8 cellular contexts compared by ENCODE assay signal in the genomic region with DNA sequence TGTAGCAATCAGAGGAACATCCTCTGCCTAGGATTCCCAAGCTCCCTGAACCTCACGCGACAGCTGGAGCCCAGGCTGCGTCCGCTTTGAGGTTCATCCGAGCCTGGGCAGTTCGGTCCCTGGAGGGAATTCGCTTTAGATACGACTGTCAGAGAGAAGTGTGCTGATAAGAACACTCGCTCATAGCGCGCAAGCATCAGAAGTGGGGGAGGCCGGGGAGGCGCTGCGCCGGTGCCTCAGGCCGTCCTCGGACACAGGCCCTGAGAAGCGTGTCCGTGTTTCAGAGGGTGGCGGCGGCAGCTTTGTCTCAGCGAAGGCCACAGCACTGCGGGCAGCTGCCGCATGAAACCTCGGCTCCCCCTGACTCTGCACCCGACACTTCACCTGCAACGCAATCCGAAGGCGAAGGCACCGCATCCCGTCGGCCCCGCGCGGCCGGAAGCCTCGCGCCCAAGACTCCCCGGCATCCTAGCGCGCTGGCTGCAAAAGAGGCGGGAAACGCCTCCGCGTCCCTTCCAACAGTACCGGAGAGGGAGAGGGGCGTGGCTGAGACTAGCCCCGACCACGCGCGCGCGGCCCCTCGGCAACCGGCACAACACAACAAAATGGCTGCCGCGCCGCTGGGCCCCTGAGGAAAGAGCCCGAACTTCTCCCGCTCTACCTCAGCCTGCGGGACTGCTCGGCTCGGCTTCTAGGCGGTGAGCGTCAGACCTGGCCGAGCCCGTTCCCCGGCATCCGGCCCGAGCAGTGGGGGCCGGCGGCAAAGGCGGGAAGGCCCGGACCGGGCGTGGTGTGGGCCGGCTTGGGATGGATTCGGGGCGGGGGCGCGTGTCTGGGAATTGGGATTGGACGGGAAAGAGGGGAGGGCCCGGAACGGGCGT. TPM values are rescaled to one million over a fixed set of nuclear protein-coding genes. Genes with fewer than 3 reads are reported as not detected.
DNase-seq lines count a peak whose midpoint lies in the region; ATAC-seq and TF ChIP-seq lines count a peak whose summit lies in the region.

Gene CNTRL (plus strand): TSS at position 586 of the 881 bp plus-strand sequence. CDS start 13,372 bp downstream, outside the sequence.

- peak within 1 kb of the TSS; percentile 86 for H3K27ac ChIP-seq in mammary epithelial cell (ENCODE audit: insufficient read depth, low read depth, low read length)

- no peaks in the 10 kb centered on the region for H4K20me1 ChIP-seq in mammary epithelial cell (ENCODE audit: insufficient read depth, low read length)

- 1% methylated on average over 40 of the region's 85 CpGs for WGBS in mammary epithelial cell (ENCODE audit: low coverage, missing lambda C conversion rate)

- in situ Hi-C loops in mammary epithelial cell (cut with MboI; ENCODE audit: low sequenced_read_pairs in 2 of 2): loop anchor here in 1 of 2 donors (25.0 kb wide), 1 partner anchor 312 kb away; no protein-coding TSS in a partner anchor

- H3K36me3 ChIP-seq in mammary epithelial cell (ENCODE audit: insufficient read depth, low read length): no peaks in the 10 kb centered on the region

- peaks cover 28% of the 10 kb centered on the region for H3K4me1 ChIP-seq in mammary epithelial cell (ENCODE audit: insufficient read depth, low read length)

- dilution Hi-C loops in mammary epithelial cell (cut with HindIII; ENCODE audit: low sequenced_read_pairs): no loop called here

- CTCF ChIA-PET in WTC11 (lab: Charles Lee) (interaction anchor here (1.0 to 2.1 kb wide), 5 partner anchors 15 to 94 kb away, joined by 3 to 8 read pairs (median 3); no protein-coding TSS in a partner anchor), mammary epithelial cell (lab: Charles Lee; ENCODE audit: low non-redundant PET) (no interaction called here)

- H2AFZ ChIP-seq in mammary epithelial cell (ENCODE audit: low read depth, low read length): peak within 1 kb of the TSS; percentile 92

- H3K27me3 Mint-ChIP-seq in WTC11 (ENCODE audit: low read depth) (peaks cover 74% of the 10 kb centered on the region), immature natural killer cell (ENCODE audit: low read depth in 3 of 3) (peaks cover 0 to 13% (median 0%) of the 10 kb centered on the region in 3 donors)

- H3K9me3 Mint-ChIP-seq in WTC11 (no peaks in the 10 kb centered on the region), immature natural killer cell (peaks cover 0 to 1% (median 0%) of the 10 kb centered on the region in 6 donors)

- H3K79me2 ChIP-seq in mammary epithelial cell (ENCODE audit: insufficient read depth, low read length): peaks cover 5% of the 10 kb centered on the region

- peak within 1 kb of the TSS; percentile 91 for H3K27ac Mint-ChIP-seq in WTC11
- peak within 1 kb of the TSS; percentile 83 to 99 (median 96) for H3K27ac Mint-ChIP-seq in immature natural killer cell

- no peaks in the 10 kb centered on the region for H3K9me3 ChIP-seq in mammary epithelial cell (replicated peaks; ENCODE audit: insufficient read depth, low read length)

- peak within 1 kb of the TSS; percentile 90 for H3K4me3 Mint-ChIP-seq in WTC11
- peak within 1 kb of the TSS; percentile 91 to 100 (median 95) for H3K4me3 Mint-ChIP-seq in immature natural killer cell

- H3K4me3 ChIP-seq in mammary epithelial cell (replicated peaks in 1 of 3; ENCODE audit: insufficient read depth in 1 of 3, low read depth in 2 of 3, low read length in 3 of 3): peak within 1 kb of the TSS; percentile 57 to 92 (median 69)

- no peak for TF ChIP-seq CTCF in WTC11 (IDR thresholded peaks at IDR 0.05)
- no peak for TF ChIP-seq CTCF in mammary epithelial cell (conservative IDR thresholded peaks at IDR 0.05 in 1 of 2, IDR thresholded peaks at IDR 0.05 in 1 of 2; ENCODE audit: extremely low read depth in 1 of 2, insufficient read depth in 1 of 2, low read depth in 1 of 2, low read length in 2 of 2)

- POLR2A ChIA-PET in WTC11 (lab: Charles Lee): interaction anchor here (0.9 kb wide), 1 partner anchor 281 kb away, joined by 3 read pairs; the partner anchor contains the start of gene FBXW2

- ATAC-seq in GM19023 (IDR thresholded peaks at IDR 0.05; ENCODE audit: unreplicated experiment): peak; percentile 73
- peak; percentile 66 for ATAC-seq in HG03280 (IDR thresholded peaks at IDR 0.05; ENCODE audit: unreplicated experiment)
- ATAC-seq in WTC11: peak; percentile 81

- H3K36me3 Mint-ChIP-seq in WTC11: no peaks in the 10 kb centered on the region
- H3K36me3 Mint-ChIP-seq in immature natural killer cell: no peaks in the 10 kb centered on the region

- TSS peak; percentile 60 for BruUV-seq in mammary epithelial cell (replicated peaks; lab: Mats Ljungman, UMichigan)

- DNase-seq in AG08396 (ENCODE audit: low spot score): peak; percentile 89
- peak; percentile 94 for DNase-seq in NCI-H345 (lab: John Stamatoyannopoulos, UW)
- DNase-seq in WTC11 (ENCODE audit: low spot score): peak; percentile 88
- DNase-seq in mammary epithelial cell: peak; percentile 89
- DNase-seq in immature natural killer cell: peak; percentile 77 to 84 (median 80)
- DNase-seq in smooth muscle cell of the brain vasculature (ENCODE audit: low read depth, low spot score): peak; percentile 53

- peak within 1 kb of the TSS; percentile 95 for H3K4me2 ChIP-seq in mammary epithelial cell (ENCODE audit: insufficient read depth, low read depth, low read length)

- H3K27me3 ChIP-seq in mammary epithelial cell (ENCODE audit: insufficient read depth, low read length): no peaks in the 10 kb centered on the region

- peaks cover 23% of the 10 kb centered on the region for H3K4me1 Mint-ChIP-seq in WTC11
- peaks cover 47 to 54% of the 10 kb centered on the region in 2 donors for H3K4me1 Mint-ChIP-seq in immature natural killer cell

- H3K9ac ChIP-seq in mammary epithelial cell (ENCODE audit: insufficient read depth, low read length): peak within 1 kb of the TSS; percentile 75

- intact Hi-C loops in mammary epithelial cell (cut with micrococcal nuclease): loop anchor here (1.0 to 10.0 kb wide), 6 partner anchors 47 to 457 kb away; partner anchors contain the start of gene PHF19

TF ChIP-seq in WTC11, 78 proteins besides CTCF, POLR2A, EP300 and RAD21 (continues in another document):
- TF ChIP-seq, protein P1, sequence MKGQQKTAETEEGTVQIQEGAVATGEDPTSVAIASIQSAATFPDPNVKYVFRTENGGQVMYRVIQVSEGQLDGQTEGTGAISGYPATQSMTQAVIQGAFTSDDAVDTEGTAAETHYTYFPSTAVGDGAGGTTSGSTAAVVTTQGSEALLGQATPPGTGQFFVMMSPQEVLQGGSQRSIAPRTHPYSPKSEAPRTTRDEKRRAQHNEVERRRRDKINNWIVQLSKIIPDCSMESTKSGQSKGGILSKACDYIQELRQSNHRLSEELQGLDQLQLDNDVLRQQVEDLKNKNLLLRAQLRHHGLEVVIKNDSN (CRISPR knock-in tag; IDR thresholded peaks at IDR 0.05): peak; percentile 69
- TF ChIP-seq EMX1 (CRISPR knock-in tag; IDR thresholded peaks at IDR 0.05): no peak
- TF ChIP-seq MAX (CRISPR knock-in tag; IDR thresholded peaks at IDR 0.05): peak; percentile 99
- TF ChIP-seq NR3C1 (CRISPR knock-in tag; conservative IDR thresholded peaks at IDR 0.05; ENCODE audit: low read depth): no peak
- peak; percentile 99 for TF ChIP-seq E2F5 (CRISPR knock-in tag; IDR thresholded peaks at IDR 0.05)
- TF ChIP-seq, protein P2, sequence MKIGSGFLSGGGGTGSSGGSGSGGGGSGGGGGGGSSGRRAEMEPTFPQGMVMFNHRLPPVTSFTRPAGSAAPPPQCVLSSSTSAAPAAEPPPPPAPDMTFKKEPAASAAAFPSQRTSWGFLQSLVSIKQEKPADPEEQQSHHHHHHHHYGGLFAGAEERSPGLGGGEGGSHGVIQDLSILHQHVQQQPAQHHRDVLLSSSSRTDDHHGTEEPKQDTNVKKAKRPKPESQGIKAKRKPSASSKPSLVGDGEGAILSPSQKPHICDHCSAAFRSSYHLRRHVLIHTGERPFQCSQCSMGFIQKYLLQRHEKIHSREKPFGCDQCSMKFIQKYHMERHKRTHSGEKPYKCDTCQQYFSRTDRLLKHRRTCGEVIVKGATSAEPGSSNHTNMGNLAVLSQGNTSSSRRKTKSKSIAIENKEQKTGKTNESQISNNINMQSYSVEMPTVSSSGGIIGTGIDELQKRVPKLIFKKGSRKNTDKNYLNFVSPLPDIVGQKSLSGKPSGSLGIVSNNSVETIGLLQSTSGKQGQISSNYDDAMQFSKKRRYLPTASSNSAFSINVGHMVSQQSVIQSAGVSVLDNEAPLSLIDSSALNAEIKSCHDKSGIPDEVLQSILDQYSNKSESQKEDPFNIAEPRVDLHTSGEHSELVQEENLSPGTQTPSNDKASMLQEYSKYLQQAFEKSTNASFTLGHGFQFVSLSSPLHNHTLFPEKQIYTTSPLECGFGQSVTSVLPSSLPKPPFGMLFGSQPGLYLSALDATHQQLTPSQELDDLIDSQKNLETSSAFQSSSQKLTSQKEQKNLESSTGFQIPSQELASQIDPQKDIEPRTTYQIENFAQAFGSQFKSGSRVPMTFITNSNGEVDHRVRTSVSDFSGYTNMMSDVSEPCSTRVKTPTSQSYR (CRISPR knock-in tag; IDR thresholded peaks at IDR 0.05): peak; percentile 95
- TF ChIP-seq GABPB1 (CRISPR knock-in tag; IDR thresholded peaks at IDR 0.05): peak; percentile 61; the same call in 1 of the 2 replicates
- TF ChIP-seq ETV6 (CRISPR knock-in tag; IDR thresholded peaks at IDR 0.05): peak; percentile 99
- TF ChIP-seq ZNF232 (CRISPR knock-in tag; IDR thresholded peaks at IDR 0.05): peak; percentile 97; the same call in 1 of the 2 replicates

RNA-seq across cellular contexts. Expression of gene CNTRL, which starts in this region (rescaled TPM):
- 13.2 to 14.2 TPM (median 13.3 TPM) in 3 replicates for total RNA-seq in WTC11 (2021)
- 10 to 100 TPM in 1 of 2 donors, 1 to 10 TPM in 1; 7.2 to 15.0 TPM for total RNA-seq in mammary epithelial cell
- polyA plus RNA-seq in mammary epithelial cell: 3.8 TPM
- 11.9 TPM for polyA minus RNA-seq in mammary epithelial cell
- polyA plus RNA-seq in immature natural killer cell: 10 to 100 TPM in 1 of 3 donors, 1 to 10 TPM in 1, under 1 TPM in 1; 0.17 to 17.6 (median 7.6) TPM

Comparison
In these comparisons a context has a peak if more than half of its experiments do, and no peak if none do; other contexts are left out.
1. Peak in every context shown above with its lines: DNase-seq, ATAC-seq, H3K4me3 ChIP-seq and H3K27ac ChIP-seq.